Comparison of ENCODE assay signal across 14 cellular contexts in genomic region chr22:24443668-24444067, GRCh38. TPM values are rescaled to one million over a fixed set of nuclear protein-coding genes. Genes with fewer than 3 reads are reported as not detected.
"Had no signal": no experiment of that assay in that cellular context is flagged by ENCODE, and none has a peak within 500 bp of the region (broad histone marks: within the 10 kb centered on the region; RNA-seq: fewer than 3 reads in every experiment).

No MANE protein-coding gene starts in this region.

- H3K27ac Mint-ChIP-seq: activated CD8-positive, alpha-beta memory T cell treated with anti-CD3 and anti-CD28 coated beads, Interleukin-2, amount 10 ng/mL, durations not matched to agents 7 days and 5 days; natural killer cell had no signal

- H3K4me3 Mint-ChIP-seq: activated CD8-positive, alpha-beta memory T cell treated with anti-CD3 and anti-CD28 coated beads, Interleukin-2, amount 10 ng/mL, durations not matched to agents 7 days and 5 days; natural killer cell had no signal

- H3K4me1 ChIP-seq: foreskin keratinocyte, prostate gland had no signal

- H3K9me3 ChIP-seq: ascending aorta, prostate gland, spleen, upper lobe of left lung had no signal

- H3K4me1 Mint-ChIP-seq: natural killer cell had no signal

- DNase-seq: activated CD8-positive, alpha-beta memory T cell treated with anti-CD3 and anti-CD28 coated beads, Interleukin-2, amount 10 ng/mL, durations not matched to agents 7 days and 5 days; foreskin keratinocyte; left cardiac atrium; natural killer cell; nucleus accumbens; spleen; stimulated activated CD4-positive, alpha-beta T cell treated with anti-CD3 and anti-CD28 coated beads, Interleukin-1b, Interleukin-23, amount 100 ng/mL, for 48 hours; stimulated activated naive CD4-positive, alpha-beta T cell treated with Interleukin-2 at 50 U/mL for 16 hours; T-helper 2 cell; upper lobe of left lung had no signal

- H3K9me3 Mint-ChIP-seq: natural killer cell had no signal

- H3K36me3 Mint-ChIP-seq: natural killer cell had no signal

- H3K27me3 Mint-ChIP-seq: activated CD8-positive, alpha-beta memory T cell treated with anti-CD3 and anti-CD28 coated beads, Interleukin-2, amount 10 ng/mL, durations not matched to agents 7 days and 5 days had no signal

- H3K4me3 ChIP-seq: ascending aorta, prostate gland, spleen, upper lobe of left lung had no signal

- H3K27ac ChIP-seq: ascending aorta, foreskin keratinocyte, prostate gland, upper lobe of left lung had no signal

- H3K27me3 ChIP-seq: ascending aorta, spleen, upper lobe of left lung had no signal

- H3K36me3 ChIP-seq: ascending aorta, prostate gland had no signal

RNA-seq across cellular contexts. Expression of gene UPB1, which starts 51.5 kb away (rescaled TPM):
- total RNA-seq: ascending aorta, bronchial epithelial cell, foreskin keratinocyte, lung microvascular endothelial cell had no signal
